Comparison of ENCODE assay signal across 9 cellular contexts in genomic region chr19:14073925-14074838, GRCh38. TPM values are rescaled to one million over a fixed set of nuclear protein-coding genes. Genes with fewer than 3 reads are reported as not detected.
DNase-seq lines count a peak whose midpoint lies in the region; ATAC-seq and TF ChIP-seq lines count a peak whose summit lies in the region.
"Had no signal": no experiment of that assay in that cellular context is flagged by ENCODE, and none has a peak within 500 bp of the region (broad histone marks: within the 10 kb centered on the region; RNA-seq: fewer than 3 reads in every experiment).

No MANE protein-coding gene starts in this region.

- CTCF ChIA-PET in IMR-90 (lab: Yijun Ruan, JAX) = interaction anchor here (0.6 kb wide), 1 partner anchor 274 kb away, joined by 3 read pairs; no protein-coding TSS in a partner anchor

- DNase-seq in DND-41 = peak; percentile 55
- DNase-seq in IMR-90 = peak; percentile 25
- peak; percentile 62 for DNase-seq in adipocyte (ENCODE audit: low read depth)
- DNase-seq in kidney glomerular epithelial cell (lab: John Stamatoyannopoulos, UW) = no peak
- DNase-seq in NK-92 (lab: John Stamatoyannopoulos, UW; ENCODE audit: unreplicated experiment) = no peak

- no TSS peak for BruUV-seq in IMR-90 (replicated peaks; lab: Mats Ljungman, UMichigan)

- no peak for TF ChIP-seq RAD21 in IMR-90 (IDR thresholded peaks at IDR 0.05; ENCODE audit: low read length)

- H3K56ac ChIP-seq in IMR-90 (ENCODE audit: extremely low read depth, insufficient read depth, low read length) = peak overlapping the region; percentile 41

- intact Hi-C loops in IMR-90 (cut with micrococcal nuclease) = loop anchor here (2.0 kb wide), 1 partner anchor 477 kb away; no protein-coding TSS in a partner anchor

- H2AK9ac ChIP-seq in IMR-90 (replicated peaks; ENCODE audit: low read depth, low read length, poor library complexity) = peak overlapping the region; percentile 85

- no peak overlapping the region; the same call in 1 of the 2 replicates for H4K91ac ChIP-seq in IMR-90 (ENCODE audit: insufficient read depth, low read depth, low read length)

- TF ChIP-seq CTCF in DND-41 (IDR thresholded peaks at IDR 0.05; ENCODE audit: borderline replicate concordance, extremely low read depth, low read length, poor library complexity, severe bottlenecking) (no peak), IMR-90 (conservative IDR thresholded peaks at IDR 0.05; ENCODE audit: low read depth, low read length) (no peak)

- H3K9ac ChIP-seq in DND-41 (ENCODE audit: low read depth, low read length) = peak overlapping the region; percentile 78
- H3K9ac ChIP-seq in IMR-90 (ENCODE audit: low read depth, low read length) = peak overlapping the region; percentile 57
- H3K9ac ChIP-seq in adipocyte (ENCODE audit: low read length) = peak overlapping the region; percentile 87
- no peak overlapping the region for H3K9ac ChIP-seq in iPS-15b (ENCODE audit: low read depth, low read length)

- H2AFZ ChIP-seq in DND-41 (ENCODE audit: low read depth, low read length) (peak overlapping the region; percentile 83), IMR-90 (replicated peaks; ENCODE audit: low read length, poor library complexity) (peak overlapping the region; percentile 96)

- dilution Hi-C loops in IMR-90 (cut with HindIII; ENCODE audit: low sequenced_read_pairs, unreplicated experiment) = no loop called here

- H2BK20ac ChIP-seq in IMR-90 (ENCODE audit: low read depth, low read length) = no peak overlapping the region

- H3K4me2 ChIP-seq in DND-41 (ENCODE audit: insufficient read depth, low read length) (peak overlapping the region; percentile 85), IMR-90 (ENCODE audit: low read depth, low read length) (peak overlapping the region; percentile 88)

- H3K9me3 ChIP-seq in DND-41 (ENCODE audit: insufficient read depth, low read length, severe bottlenecking) (no peaks in the 10 kb centered on the region), IMR-90 (ENCODE audit: control insufficient read depth, insufficient read depth, low read length) (no peaks in the 10 kb centered on the region), adipocyte (ENCODE audit: control insufficient read depth, low read length) (no peaks in the 10 kb centered on the region), iPS-15b (ENCODE audit: control insufficient read depth, insufficient read depth, low read length) (no peaks in the 10 kb centered on the region)

- in situ Hi-C loops in IMR-90 (cut with MboI; ENCODE audit: low sequenced_read_pairs) = loop anchor here (5.0 kb wide), 1 partner anchor 192 kb away; no protein-coding TSS in a partner anchor

- peaks cover 17% of the 10 kb centered on the region for H3K27me3 ChIP-seq in DND-41 (ENCODE audit: insufficient read depth, low read length, poor library complexity)
- no peaks in the 10 kb centered on the region; the same call in 1 of the 2 replicates for H3K27me3 ChIP-seq in IMR-90 (ENCODE audit: control insufficient read depth, insufficient read depth, low read length)
- H3K27me3 ChIP-seq in adipocyte (replicated peaks; ENCODE audit: control insufficient read depth, insufficient read depth, low read length) = no peaks in the 10 kb centered on the region
- peaks cover 47% of the 10 kb centered on the region for H3K27me3 ChIP-seq in iPS-15b (ENCODE audit: control insufficient read depth, insufficient read depth, low read length)

- H3K4ac ChIP-seq in IMR-90 (ENCODE audit: low read depth, low read length) = peak overlapping the region; percentile 43

- peaks cover 0 to 14% of the 10 kb centered on the region in 2 experiments; a peak in 1 of 4 replicates for H3K79me1 ChIP-seq in IMR-90 (ENCODE audit: low read depth in 1 of 2, low read length in 2 of 2)

- 13% methylated on average over 14 of the region's 44 CpGs; no CpG with 5 or more reads in 1 of the 2 experiments for WGBS in IMR-90 (ENCODE audit: extremely low coverage in 2 of 2, insufficient read length in 1 of 2), 2 experiments

- H4K5ac ChIP-seq in IMR-90 (ENCODE audit: low read depth, low read length) = no peak overlapping the region; the same call in 1 of the 2 replicates

- H3K9me1 ChIP-seq in IMR-90 (ENCODE audit: insufficient read depth, low read length) = no peaks in the 10 kb centered on the region

- peak overlapping the region; percentile 59 for H3K23ac ChIP-seq in IMR-90 (ENCODE audit: low read depth, low read length)

- H3K4me1 ChIP-seq in DND-41 (ENCODE audit: insufficient read depth, low read length) = peaks cover 35% of the 10 kb centered on the region
- H3K4me1 ChIP-seq in IMR-90 (ENCODE audit: control insufficient read depth, insufficient read depth, low read length) = peaks cover 10% of the 10 kb centered on the region
- H3K4me1 ChIP-seq in adipocyte (ENCODE audit: control insufficient read depth, insufficient read depth, low read length) = peaks cover 35% of the 10 kb centered on the region
- H3K4me1 ChIP-seq in iPS-15b (ENCODE audit: control insufficient read depth, insufficient read depth, low read length) = no peaks in the 10 kb centered on the region

- H3K27ac ChIP-seq in DND-41 (ENCODE audit: low read length) = peak overlapping the region; percentile 80
- H3K27ac ChIP-seq in IMR-90 (ENCODE audit: insufficient read depth, low read length) = peak overlapping the region; percentile 13; the same call in 1 of the 2 replicates
- H3K27ac ChIP-seq in skin epidermis = peak overlapping the region; percentile 47 to 91 (median 81)

- POLR2A ChIA-PET in IMR-90 (lab: Charles Lee; ENCODE audit: unreplicated experiment) = no interaction called here

- H3K36me3 ChIP-seq in DND-41 (ENCODE audit: insufficient read depth, low read length) = peaks cover 4% of the 10 kb centered on the region; the same call in 1 of the 2 replicates
- H3K36me3 ChIP-seq in IMR-90 (ENCODE audit: control insufficient read depth, insufficient read depth, low read length) = no peaks in the 10 kb centered on the region
- H3K36me3 ChIP-seq in adipocyte (ENCODE audit: control insufficient read depth, insufficient read depth, low read length, severe bottlenecking) = no peaks in the 10 kb centered on the region
- H3K36me3 ChIP-seq in iPS-15b (ENCODE audit: control insufficient read depth, insufficient read depth, low read length) = no peaks in the 10 kb centered on the region

- H2BK5ac ChIP-seq in IMR-90 (ENCODE audit: low read depth, low read length, poor library complexity, severe bottlenecking) = peak overlapping the region; percentile 1

- peak overlapping the region; percentile 36 to 78; a peak in 3 of 4 replicates for H4K8ac ChIP-seq in IMR-90 (ENCODE audit: low read depth in 2 of 2, low read length in 2 of 2)

- no peak overlapping the region for H2BK15ac ChIP-seq in IMR-90 (ENCODE audit: low read depth, low read length)

- H2BK120ac ChIP-seq in IMR-90 (ENCODE audit: low read depth, low read length) = 0 out of 2 replicates have a peak overlapping the region, but pooled peaks have one; percentile 15

- H2AK5ac ChIP-seq in IMR-90 (ENCODE audit: low read depth, low read length) = no peak overlapping the region; the same call in 1 of the 2 replicates

- H3K14ac ChIP-seq in IMR-90 (replicated peaks; ENCODE audit: low read depth, low read length) = peak overlapping the region; percentile 76; the same call in 1 of the 2 replicates

- H3K18ac ChIP-seq in IMR-90 (ENCODE audit: low read depth, low read length) = no peak overlapping the region

- H3K79me2 ChIP-seq in DND-41 (ENCODE audit: insufficient read depth, low read length) = peaks cover 32% of the 10 kb centered on the region

- no peak for TF ChIP-seq POLR2A in IMR-90 (IDR thresholded peaks at IDR 0.05; ENCODE audit: low read depth, low read length)

- H4K20me1 ChIP-seq in DND-41 (ENCODE audit: insufficient read depth, low read length) (peaks cover 4% of the 10 kb centered on the region; the same call in 1 of the 2 replicates), IMR-90 (ENCODE audit: insufficient read depth, low read length) (no peaks in the 10 kb centered on the region)

- ATAC-seq in DND-41 (ENCODE audit: insufficient read depth, low read depth) (peak; percentile 41), IMR-90 (ENCODE audit: low read depth) (peak; percentile 16), HG02840 (IDR thresholded peaks at IDR 0.05; ENCODE audit: low FRiP score, unreplicated experiment) (no peak)

- H3K4me3 ChIP-seq in DND-41 (ENCODE audit: low read depth in 1 of 2, low read length in 2 of 2) = peak overlapping the region; percentile 83 to 92
- H3K4me3 ChIP-seq in IMR-90 (ENCODE audit: insufficient read depth, low read depth, low read length) = peak overlapping the region; percentile 61
- H3K4me3 ChIP-seq in adipocyte (ENCODE audit: low read length) = peak overlapping the region; percentile 88
- peak overlapping the region; percentile 66 for H3K4me3 ChIP-seq in iPS-15b (ENCODE audit: low read depth, low read length)
- peak overlapping the region; percentile 57 to 68 (median 61) for H3K4me3 ChIP-seq in skin epidermis

TF ChIP-seq in IMR-90, 13 proteins besides CTCF, POLR2A, EP300 and RAD21:
- no peak for TF ChIP-seq NFE2L2 (IDR thresholded peaks at IDR 0.05; ENCODE audit: low read depth, low read length)

RNA-seq across cellular contexts. Expression of gene MISP3, which starts 1.6 kb away (rescaled TPM):
- under 0.01 TPM in 2 replicates for total RNA-seq in IMR-90 (2012; rRNA removed)
- 0.68 and 0.86 TPM in 2 replicates for polyA plus RNA-seq in IMR-90 (2012; rRNA removed)
- polyA plus RNA-seq in IMR-90 (2012; cell fraction: cytosol; rRNA removed) = 1.1 and 2.2 TPM in 2 replicates
- polyA plus RNA-seq in IMR-90 (2012; cell fraction: nucleus; rRNA removed; ENCODE audit: low replicate concordance) = 0.86 and 1.1 TPM in 2 replicates

RNA-seq across cellular contexts. Expression of gene C19orf67, which starts 11.4 kb away (rescaled TPM):
- total RNA-seq in IMR-90 (2012; rRNA removed) = not detected in 2 replicates
- polyA plus RNA-seq in IMR-90 (2012; rRNA removed) = not detected in 2 replicates
- polyA plus RNA-seq in IMR-90 (2012; cell fraction: cytosol; rRNA removed) = not detected in 2 replicates
- not detected in 2 replicates for polyA plus RNA-seq in IMR-90 (2012; cell fraction: nucleus; rRNA removed; ENCODE audit: low replicate concordance)
- total RNA-seq: subcutaneous adipose tissue had no signal

RNA-seq across cellular contexts. Expression of gene PALM3, which starts 12.3 kb away (rescaled TPM):
- total RNA-seq in IMR-90 (2012; rRNA removed) = under 0.01 and 0.18 TPM in 2 replicates
- polyA plus RNA-seq in IMR-90 (2012; rRNA removed) = 0.52 and 0.84 TPM in 2 replicates
- polyA plus RNA-seq in IMR-90 (2012; cell fraction: cytosol; rRNA removed) = 0.58 and 0.62 TPM in 2 replicates
- polyA plus RNA-seq in IMR-90 (2012; cell fraction: nucleus; rRNA removed; ENCODE audit: low replicate concordance) = 0.16 and 0.48 TPM in 2 replicates
- total RNA-seq: subcutaneous adipose tissue had no signal

RNA-seq across cellular contexts. Expression of gene SAMD1, which starts 16.4 kb away (rescaled TPM):
- 6.5 and 7.5 TPM in 2 replicates for total RNA-seq in IMR-90 (2012; rRNA removed)
- 14.1 and 16.3 TPM in 2 replicates for polyA plus RNA-seq in IMR-90 (2012; rRNA removed)
- polyA plus RNA-seq in IMR-90 (2012; cell fraction: cytosol; rRNA removed) = 13.3 and 22.9 TPM in 2 replicates
- 23.0 and 32.5 TPM in 2 replicates for polyA plus RNA-seq in IMR-90 (2012; cell fraction: nucleus; rRNA removed; ENCODE audit: low replicate concordance)

RNA-seq across cellular contexts. Expression of gene IL27RA, which starts 42.6 kb away (rescaled TPM):
- 2.8 and 2.9 TPM in 2 replicates for total RNA-seq in IMR-90 (2012; rRNA removed)
- 4.7 and 5.1 TPM in 2 replicates for polyA plus RNA-seq in IMR-90 (2012; rRNA removed)
- polyA plus RNA-seq in IMR-90 (2012; cell fraction: cytosol; rRNA removed) = 4.8 and 5.1 TPM in 2 replicates
- polyA plus RNA-seq in IMR-90 (2012; cell fraction: nucleus; rRNA removed; ENCODE audit: low replicate concordance) = 2.6 and 3.3 TPM in 2 replicates

Comparison
In these comparisons a context has a peak if more than half of its experiments do, and no peak if none do; other contexts are left out.
1. DNase-seq: peak in DND-41 (single experiment), IMR-90 (single experiment) and adipocyte (single experiment); none in kidney glomerular epithelial cell (single experiment) and NK-92 (single experiment).
2. H3K27ac ChIP-seq: peak in every context shown above with its lines; median percentile 81 in skin epidermis; 80 in DND-41; 13 in IMR-90.
3. Peak in every context shown above with its lines, with median percentiles within 50 percentile points of each other: H3K4me3 ChIP-seq.